ENCODE assay signal across 13 cellular contexts in the genomic region with DNA sequence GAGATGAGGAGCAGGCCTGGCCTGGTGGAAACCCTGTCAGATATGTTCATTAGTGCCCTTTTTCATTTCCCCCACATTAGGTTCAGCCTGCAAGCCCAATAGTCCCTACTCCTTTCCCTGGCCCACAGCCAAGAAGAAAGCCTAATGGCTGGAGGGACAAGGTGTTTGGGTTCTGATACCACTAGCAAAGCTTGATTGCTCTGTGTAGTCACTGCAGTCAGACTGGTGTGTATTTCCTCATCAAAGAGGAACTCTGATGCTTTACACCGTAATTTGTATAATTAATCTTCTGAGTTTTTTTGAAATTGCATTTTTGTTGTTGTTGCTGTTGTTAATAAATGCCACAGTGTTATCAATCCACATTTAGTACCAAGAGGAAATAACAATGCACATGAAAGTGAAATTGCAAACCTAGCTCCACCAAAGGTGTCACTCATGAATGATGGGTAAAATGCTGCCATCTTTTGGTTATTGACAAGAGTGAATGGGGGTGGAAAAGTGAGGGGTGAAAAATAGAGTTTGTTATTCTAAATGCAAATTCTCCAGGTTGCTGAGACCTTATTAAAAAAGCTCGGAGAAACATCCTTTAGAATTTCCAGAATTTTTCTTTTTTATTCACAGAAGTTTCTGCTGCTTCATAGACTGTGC.
A peak's percentile ranks its signal among the peaks of the same experiment; 100 is the strongest.
DNase-seq lines count a peak whose midpoint lies in the region; ATAC-seq and TF ChIP-seq lines count a peak whose summit lies in the region.
"Had no signal": no experiment of that assay in that cellular context is flagged by ENCODE, and none has a peak within 500 bp of the region (broad histone marks: within the 10 kb centered on the region; RNA-seq: fewer than 3 reads in every experiment).

No MANE protein-coding gene starts in this region.

- intact Hi-C loops in uterus (cut with DNase I; ENCODE audit: low total_unique reads), result no loop called here

- CTCF ChIA-PET in WTC11 (lab: Charles Lee), result interaction anchor here (1.5 kb wide), 1 partner anchor 13 kb away, joined by 3 read pairs; no protein-coding TSS in a partner anchor

- peaks cover 2% of the 10 kb centered on the region for H3K4me1 Mint-ChIP-seq in WTC11
- H3K4me1 Mint-ChIP-seq: naive thymus-derived CD8-positive, alpha-beta T cell had no signal

- POLR2A ChIA-PET in WTC11 (lab: Charles Lee), result no interaction called here

- no peak overlapping the region for H2AFZ ChIP-seq in OCI-LY3 (ENCODE audit: low read depth, low read length)

- H4K20me1 ChIP-seq in OCI-LY3 (ENCODE audit: insufficient read depth, low read length), result no peaks in the 10 kb centered on the region

- H3K9ac ChIP-seq in OCI-LY3 (ENCODE audit: low read length), result no peak overlapping the region

- H3K27ac Mint-ChIP-seq in WTC11, result no peak overlapping the region
- H3K27ac Mint-ChIP-seq: naive thymus-derived CD8-positive, alpha-beta T cell; type B pancreatic cell had no signal

- H3K4me1 ChIP-seq in OCI-LY3 (ENCODE audit: low read length) (no peaks in the 10 kb centered on the region), foreskin keratinocyte (no peaks in the 10 kb centered on the region), uterus (no peaks in the 10 kb centered on the region)

- peak; percentile 11 for TF ChIP-seq CTCF in C4-2B (conservative IDR thresholded peaks at IDR 0.05)
- TF ChIP-seq CTCF in OCI-LY3 (IDR thresholded peaks at IDR 0.05; ENCODE audit: low read depth, low read length), result peak; percentile 49
- no peak for TF ChIP-seq CTCF in WTC11 (IDR thresholded peaks at IDR 0.05)
- no peak for TF ChIP-seq CTCF in foreskin keratinocyte (conservative IDR thresholded peaks at IDR 0.05)
- TF ChIP-seq CTCF in uterus (IDR thresholded peaks at IDR 0.05), result no peak

- no peak for TF ChIP-seq POLR2A in uterus (IDR thresholded peaks at IDR 0.05)

- no peaks in the 10 kb centered on the region for H3K9me3 Mint-ChIP-seq in WTC11
- H3K9me3 Mint-ChIP-seq: type B pancreatic cell had no signal

- no peaks in the 10 kb centered on the region for H3K36me3 Mint-ChIP-seq in WTC11
- H3K36me3 Mint-ChIP-seq: naive thymus-derived CD8-positive, alpha-beta T cell; type B pancreatic cell had no signal

- H3K36me3 ChIP-seq in OCI-LY3 (replicated peaks; ENCODE audit: low read depth, low read length) (no peaks in the 10 kb centered on the region), uterus (no peaks in the 10 kb centered on the region)

- no peak overlapping the region for H3K4me3 Mint-ChIP-seq in WTC11
- H3K4me3 Mint-ChIP-seq: naive thymus-derived CD8-positive, alpha-beta T cell; type B pancreatic cell had no signal

- no peaks in the 10 kb centered on the region; the same call in 1 of the 2 replicates for H3K27me3 Mint-ChIP-seq in WTC11 (ENCODE audit: low read depth)
- H3K27me3 Mint-ChIP-seq: type B pancreatic cell had no signal

- no peaks in the 10 kb centered on the region for H3K79me2 ChIP-seq in OCI-LY3 (ENCODE audit: low read length)

- peak overlapping the region; percentile 23; the same call in 1 of the 2 replicates for H3K4me2 ChIP-seq in OCI-LY3 (ENCODE audit: low read length)

- H3K4me3 ChIP-seq in OCI-LY3 (ENCODE audit: low read length) (no peak overlapping the region), uterus (no peak overlapping the region)

- H3K9me3 ChIP-seq in OCI-LY3 (ENCODE audit: insufficient read depth, low read length) (no peaks in the 10 kb centered on the region), uterus (no peaks in the 10 kb centered on the region)

- H3K27me3 ChIP-seq in OCI-LY3 (ENCODE audit: low read depth, low read length) (no peaks in the 10 kb centered on the region), foreskin keratinocyte (no peaks in the 10 kb centered on the region), uterus (no peaks in the 10 kb centered on the region)

- ATAC-seq in GM18867 (IDR thresholded peaks at IDR 0.05; ENCODE audit: unreplicated experiment) (peak; percentile 90), HG03103 (IDR thresholded peaks at IDR 0.05; ENCODE audit: low read depth, unreplicated experiment) (peak; percentile 54), WTC11 (no peak), foreskin keratinocyte (no peak)
- ATAC-seq: naive thymus-derived CD8-positive, alpha-beta T cell had no signal

- H3K27ac ChIP-seq in C4-2B (no peak overlapping the region), OCI-LY3 (ENCODE audit: low read length) (no peak overlapping the region), foreskin keratinocyte (no peak overlapping the region), uterus (no peak overlapping the region)

- DNase-seq in WTC11 (ENCODE audit: low spot score), result no peak
- DNase-seq in foreskin keratinocyte, result no peak
- DNase-seq in uterus, result no peak
- no peak for DNase-seq in NOMO-1 treated with dmso at 0.1 percent for 144 hours (lab: John Stamatoyannopoulos, UW; ENCODE audit: unreplicated experiment)
- DNase-seq: activated gamma-delta T cell treated with Interleukin-2 at 50 U/mL for 16 hours; GOT3; naive thymus-derived CD8-positive, alpha-beta T cell; NK-92 treated with Interleukin-12 subunit alpha and Interleukin-12 subunit beta, amount 100 ng/mL, for 24 hours had no signal

TF ChIP-seq in WTC11, 78 proteins besides CTCF, POLR2A, EP300 and RAD21:
- no peak for TF ChIP-seq GRHL2 (CRISPR knock-in tag; IDR thresholded peaks at IDR 0.05; ENCODE audit: insufficient replicate concordance, severe bottlenecking)
- TF ChIP-seq IRF2 (CRISPR knock-in tag; IDR thresholded peaks at IDR 0.05; ENCODE audit: borderline replicate concordance, low read depth), result no peak
- no peak for TF ChIP-seq ZBTB43 (CRISPR knock-in tag; IDR thresholded peaks at IDR 0.05)
- TF ChIP-seq, protein P1, sequence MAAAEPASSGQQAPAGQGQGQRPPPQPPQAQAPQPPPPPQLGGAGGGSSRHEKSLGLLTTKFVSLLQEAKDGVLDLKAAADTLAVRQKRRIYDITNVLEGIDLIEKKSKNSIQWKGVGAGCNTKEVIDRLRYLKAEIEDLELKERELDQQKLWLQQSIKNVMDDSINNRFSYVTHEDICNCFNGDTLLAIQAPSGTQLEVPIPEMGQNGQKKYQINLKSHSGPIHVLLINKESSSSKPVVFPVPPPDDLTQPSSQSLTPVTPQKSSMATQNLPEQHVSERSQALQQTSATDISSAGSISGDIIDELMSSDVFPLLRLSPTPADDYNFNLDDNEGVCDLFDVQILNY (CRISPR knock-in tag; IDR thresholded peaks at IDR 0.05), result no peak
- TF ChIP-seq NR2C2 (CRISPR knock-in tag; IDR thresholded peaks at IDR 0.05), result no peak
- no peak for TF ChIP-seq GABPB1 (CRISPR knock-in tag; IDR thresholded peaks at IDR 0.05)

Comparison
In these comparisons a context has a peak if more than half of its experiments do, and no peak if none do; other contexts are left out.
1. CTCF ChIP-seq: peak in C4-2B (single experiment) and OCI-LY3 (single experiment); none in WTC11 (single experiment), foreskin keratinocyte (single experiment) and uterus (0 of 4).
2. ATAC-seq: peak in GM18867 (single experiment) and HG03103 (single experiment); none in WTC11 (single experiment) and foreskin keratinocyte (single experiment).